In the genomic region with DNA sequence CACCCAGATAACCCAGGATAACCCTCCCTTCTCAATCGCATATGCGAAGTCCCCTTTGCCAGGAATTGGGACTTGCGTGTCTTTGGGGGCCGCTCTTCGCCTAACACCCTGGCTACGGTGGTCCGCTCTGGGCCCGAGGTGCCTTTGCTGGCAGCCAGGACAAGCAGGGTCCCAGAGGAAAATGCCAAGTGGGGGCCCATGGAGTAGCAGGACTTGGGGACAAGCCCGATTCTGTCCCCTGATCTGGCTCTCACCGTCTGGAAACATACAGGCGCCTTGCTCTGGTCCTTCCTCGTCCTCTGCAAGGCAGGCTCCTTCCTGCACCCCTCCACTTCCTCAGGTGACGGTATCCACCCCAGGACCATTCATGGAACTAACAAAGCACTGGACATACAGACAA, we compare ENCODE assay signal across 16 cellular contexts.
"Had no signal": no experiment of that assay in that cellular context is flagged by ENCODE, and none has a peak within 500 bp of the region (broad histone marks: within the 10 kb centered on the region; RNA-seq: fewer than 3 reads in every experiment).

No MANE protein-coding gene starts in this region.

- H3K9me3 ChIP-seq: uterus had no signal

- H3K9me3 Mint-ChIP-seq: activated naive CD8-positive, alpha-beta T cell treated with anti-CD3 and anti-CD28 coated beads, Interleukin-2, amount 10 ng/mL, durations not matched to agents 7 days and 5 days; activated T-cell treated with anti-CD3 and anti-CD28 coated beads, Interleukin-2, amount 50 U/mL, for 4 hours; nephron; stimulated activated effector memory CD8-positive, alpha-beta T cell treated with anti-CD3 and anti-CD28 coated beads, Interleukin-12 subunit alpha, Interleukin-12 subunit beta, amount 100 ng/mL, for 72 hours had no signal

- H3K4me3 ChIP-seq: tibial artery, uterus had no signal

- H3K27ac ChIP-seq: tibial artery, uterus had no signal

- H3K4me1 Mint-ChIP-seq: activated CD8-positive, alpha-beta memory T cell treated with anti-CD3 and anti-CD28 coated beads, Interleukin-2, amount 10 ng/mL, durations not matched to agents 7 days and 5 days; stimulated activated effector memory CD8-positive, alpha-beta T cell treated with anti-CD3 and anti-CD28 coated beads, Interleukin-12 subunit alpha, Interleukin-12 subunit beta, amount 100 ng/mL, for 72 hours had no signal

- H3K4me1 ChIP-seq: tibial artery, uterus had no signal

- H3K36me3 ChIP-seq: tibial artery, uterus had no signal

- H3K4me3 Mint-ChIP-seq: activated CD4-positive, alpha-beta memory T cell treated with anti-CD3 and anti-CD28 coated beads for 36 hours; activated CD8-positive, alpha-beta memory T cell treated with anti-CD3 and anti-CD28 coated beads, Interleukin-2, amount 10 ng/mL, durations not matched to agents 7 days and 5 days; activated naive CD8-positive, alpha-beta T cell treated with anti-CD3 and anti-CD28 coated beads, Interleukin-2, amount 10 ng/mL, durations not matched to agents 7 days and 5 days; activated T-cell treated with anti-CD3 and anti-CD28 coated beads, Interleukin-2, amount 50 U/mL, for 4 hours; nephron; stimulated activated effector memory CD8-positive, alpha-beta T cell treated with anti-CD3 and anti-CD28 coated beads, Interleukin-12 subunit alpha, Interleukin-12 subunit beta, amount 100 ng/mL, for 72 hours had no signal

- H3K27ac Mint-ChIP-seq: activated CD4-positive, alpha-beta memory T cell treated with anti-CD3 and anti-CD28 coated beads for 36 hours; activated CD8-positive, alpha-beta memory T cell treated with anti-CD3 and anti-CD28 coated beads, Interleukin-2, amount 10 ng/mL, durations not matched to agents 7 days and 5 days; activated naive CD8-positive, alpha-beta T cell treated with anti-CD3 and anti-CD28 coated beads, Interleukin-2, amount 10 ng/mL, durations not matched to agents 7 days and 5 days; nephron; stimulated activated effector memory CD8-positive, alpha-beta T cell treated with anti-CD3 and anti-CD28 coated beads, Interleukin-12 subunit alpha, Interleukin-12 subunit beta, amount 100 ng/mL, for 72 hours had no signal

- H3K27me3 ChIP-seq: uterus had no signal

- H3K36me3 Mint-ChIP-seq: activated CD4-positive, alpha-beta memory T cell treated with anti-CD3 and anti-CD28 coated beads for 36 hours; activated CD8-positive, alpha-beta memory T cell treated with anti-CD3 and anti-CD28 coated beads, Interleukin-2, amount 10 ng/mL, durations not matched to agents 7 days and 5 days; activated naive CD8-positive, alpha-beta T cell treated with anti-CD3 and anti-CD28 coated beads, Interleukin-2, amount 10 ng/mL, durations not matched to agents 7 days and 5 days; stimulated activated effector memory CD8-positive, alpha-beta T cell treated with anti-CD3 and anti-CD28 coated beads, Interleukin-12 subunit alpha, Interleukin-12 subunit beta, amount 100 ng/mL, for 72 hours had no signal

- DNase-seq: activated CD4-positive, alpha-beta memory T cell treated with anti-CD3 and anti-CD28 coated beads for 36 hours; activated CD8-positive, alpha-beta memory T cell treated with anti-CD3 and anti-CD28 coated beads, Interleukin-2, amount 10 ng/mL, durations not matched to agents 7 days and 5 days; activated T-cell treated with anti-CD3 and anti-CD28 coated beads, Interleukin-2, amount 50 U/mL, for 4 hours; anterior cingulate cortex; kidney glomerular epithelial cell; left ventricle myocardium superior; mesendoderm; stimulated activated CD4-positive, alpha-beta T cell treated with anti-CD3 and anti-CD28 coated beads, Interleukin-12 subunit alpha, Interleukin-12 subunit beta, amount 100 ng/mL, for 4 hours; stimulated activated CD4-positive, alpha-beta T cell treated with anti-CD3 and anti-CD28 coated beads, Interleukin-2, amount 100 ng/mL, for 24 hours; uterus had no signal

- ATAC-seq: activated CD8-positive, alpha-beta memory T cell treated with anti-CD3 and anti-CD28 coated beads, Interleukin-2, amount 10 ng/mL, durations not matched to agents 7 days and 5 days; activated T-cell treated with anti-CD3 and anti-CD28 coated beads, Interleukin-2, amount 50 U/mL, for 4 hours; esophagus mucosa; left ventricle myocardium superior; sciatic nerve; stimulated activated effector memory CD8-positive, alpha-beta T cell treated with anti-CD3 and anti-CD28 coated beads, Interleukin-12 subunit alpha, Interleukin-12 subunit beta, amount 100 ng/mL, for 72 hours had no signal
